In genomic region chr9:81689343-81690175, GRCh38 we compare ENCODE assay signal across 8 cellular contexts. TPM values are rescaled to one million over a fixed set of nuclear protein-coding genes. Genes with fewer than 3 reads are reported as not detected.
DNase-seq lines count a peak whose midpoint lies in the region; ATAC-seq and TF ChIP-seq lines count a peak whose summit lies in the region.

Gene TLE1 (minus strand): TSS chr9:81689547. CDS start chr9:81688240, 1,307 bp downstream.

- DNase-seq in A673 (ENCODE audit: low spot score), result peak; percentile 97
- peak; percentile 96 for DNase-seq in NCI-H345 treated with DMSO at 0.1 percent for 48 hours (lab: John Stamatoyannopoulos, UW; ENCODE audit: unreplicated experiment)
- DNase-seq in activated CD4-positive, alpha-beta T cell treated with anti-CD3 and anti-CD28 coated beads, Interleukin-2, amount 50 U/mL, for 48 hours, result peak; percentile 68 to 71
- peak; percentile 100 for DNase-seq in dermis blood vessel endothelial cell
- peak; percentile 100 for DNase-seq in left kidney (ENCODE audit: low read depth, low spot score)
- DNase-seq in stimulated activated CD4-positive, alpha-beta T cell treated with anti-CD3 and anti-CD28 coated beads, Interleukin-1b, Interleukin-23, amount 100 ng/mL, for 4 hours (ENCODE audit: low read depth in 2 of 2), result peak; percentile 52 to 70

- intact Hi-C loops in A673 (cut with micrococcal nuclease; ENCODE audit: unreplicated experiment), result loop anchor here (2.0 kb wide), 1 partner anchor 167 kb away; no protein-coding TSS in a partner anchor

- H3K27me3 ChIP-seq in A673 (replicated peaks; ENCODE audit: insufficient read depth, low read depth, low read length, poor library complexity), result peaks cover 41% of the 10 kb centered on the region

- H3K36me3 ChIP-seq in A673 (ENCODE audit: insufficient read depth, low read length, poor library complexity, severe bottlenecking), result no peaks in the 10 kb centered on the region

- H3K27ac ChIP-seq in A673 (ENCODE audit: low read depth, low read length, poor library complexity, severe bottlenecking), result no peak within 1 kb of the TSS

- TF ChIP-seq CTCF in A673 (conservative IDR thresholded peaks at IDR 0.05; ENCODE audit: low read depth, low read length), result no peak

- BruUV-seq in A673 (replicated peaks; lab: Mats Ljungman, UMichigan), result no TSS peak

- H3K4me1 ChIP-seq in A673 (ENCODE audit: insufficient read depth, low read length, poor library complexity, severe bottlenecking), result no peaks in the 10 kb centered on the region

- no peaks in the 10 kb centered on the region for H3K9me3 ChIP-seq in A673 (ENCODE audit: low read depth, low read length, poor library complexity, severe bottlenecking)

- POLR2A ChIA-PET in A673 (lab: Charles Lee; ENCODE audit: low non-redundant PET), result interaction anchor here (0.6 kb wide), 1 partner anchor 94 kb away, joined by 4 read pairs; no protein-coding TSS in a partner anchor

- H3K4me3 ChIP-seq in A673 (ENCODE audit: low read depth, low read length, poor library complexity, severe bottlenecking), result peak within 1 kb of the TSS; percentile 40

- CTCF ChIA-PET in A673 (lab: Charles Lee), result no interaction called here

- peak; percentile 85 for ATAC-seq in GM19023 (IDR thresholded peaks at IDR 0.05; ENCODE audit: unreplicated experiment)
- peak; percentile 77 for ATAC-seq in HG03280 (IDR thresholded peaks at IDR 0.05; ENCODE audit: unreplicated experiment)

RNA-seq across cellular contexts. Expression of gene TLE1, which starts in this region (rescaled TPM):
- total RNA-seq in A673 (2021), result 2.2 and 3.1 TPM in 2 replicates
- 65.7 and 92.7 TPM in 2 replicates for total RNA-seq in dermis blood vessel endothelial cell

Comparison
In these comparisons a context has a peak if more than half of its experiments do, and no peak if none do; other contexts are left out.
1. RNA of gene TLE1 (total RNA-seq): 65.7 to 92.7 TPM in dermis blood vessel endothelial cell; 2.2 to 3.1 TPM in A673; every median in the first group is over 10 times any median in the second.
2. Peak in every context shown above with its lines, with median percentiles within 50 percentile points of each other: DNase-seq.